ENCODE assay signal across 21 cellular contexts in genomic region chr7:83148776-83149175, GRCh38. TPM values are rescaled to one million over a fixed set of nuclear protein-coding genes. Genes with fewer than 3 reads are reported as not detected.
DNase-seq lines count a peak whose midpoint lies in the region; ATAC-seq and TF ChIP-seq lines count a peak whose summit lies in the region.
"Had no signal": no experiment of that assay in that cellular context is flagged by ENCODE, and none has a peak within 500 bp of the region (broad histone marks: within the 10 kb centered on the region; RNA-seq: fewer than 3 reads in every experiment).

No MANE protein-coding gene starts in this region.

- H3K36me3 ChIP-seq in HAP-1 (replicated peaks) (0 out of 2 replicates have a peak, but pooled peaks cover 5% of the 10 kb centered on the region), mesodermal cell (ENCODE audit: control insufficient read depth, insufficient read depth, low read length) (no peaks in the 10 kb centered on the region)
- H3K36me3 ChIP-seq: pancreas had no signal

- H3K4me3 Mint-ChIP-seq in chondrocyte (ENCODE audit: unreplicated experiment): no peak overlapping the region
- H3K4me3 Mint-ChIP-seq: central memory CD8-positive, alpha-beta T cell; stimulated activated naive CD8-positive, alpha-beta T cell treated with anti-CD3 and anti-CD28 coated beads, Interleukin-15, Interleukin-2, amounts not matched to agents 100 ng/mL and 50 ng/mL, for 24 hours had no signal

- H3K9me3 ChIP-seq in HAP-1 (no peaks in the 10 kb centered on the region), mesodermal cell (ENCODE audit: control insufficient read depth, low read length) (no peaks in the 10 kb centered on the region)
- H3K9me3 ChIP-seq: BE2C, pancreas had no signal

- ATAC-seq in HG02571 (IDR thresholded peaks at IDR 0.05; ENCODE audit: unreplicated experiment): no peak
- ATAC-seq in GM18870 (IDR thresholded peaks at IDR 0.05; ENCODE audit: unreplicated experiment): no peak
- ATAC-seq: Panc1, pancreas had no signal

- TF ChIP-seq CTCF in chondrocyte (IDR thresholded peaks at IDR 0.05): no peak

- DNase-seq in HAP-1 (ENCODE audit: low spot score in 2 of 2) (peak; percentile 36 to 78), NOMO-1 treated with dmso at 0.1 percent for 144 hours (lab: John Stamatoyannopoulos, UW; ENCODE audit: unreplicated experiment) (peak; percentile 27), chondrocyte (ENCODE audit: low spot score) (no peak), occipital lobe (lab: John Stamatoyannopoulos, UW) (no peak)
- no peak for DNase-seq in stimulated activated naive CD4-positive, alpha-beta T cell (lab: John Stamatoyannopoulos, UW)
- DNase-seq: activated CD4-positive, CD25-positive, alpha-beta regulatory T cell treated with anti-CD3 and anti-CD28 coated beads, Interleukin-2, amount 50 U/mL, for 72 hours; activated CD8-positive, alpha-beta memory T cell treated with anti-CD3 and anti-CD28 coated beads, Interleukin-2, amount 50 U/mL, for 4 hours; activated naive CD4-positive, alpha-beta T cell treated with anti-CD3 and anti-CD28 coated beads, Interleukin-2, amount 50 U/mL, for 16 hours; BE2C; DMS153; head of caudate nucleus; islet precursor cell; pancreas had no signal

- no peaks in the 10 kb centered on the region for H3K36me3 Mint-ChIP-seq in chondrocyte (ENCODE audit: low read depth)

- H3K4me3 ChIP-seq in HAP-1 (no peak overlapping the region), mesodermal cell (ENCODE audit: extremely low read depth, insufficient read depth, low read length, poor library complexity, severe bottlenecking) (no peak overlapping the region)
- H3K4me3 ChIP-seq: pancreas, skin epidermis had no signal

- H3K27me3 Mint-ChIP-seq in chondrocyte (ENCODE audit: low read depth): no peaks in the 10 kb centered on the region
- H3K27me3 Mint-ChIP-seq: central memory CD8-positive, alpha-beta T cell; stimulated activated naive CD8-positive, alpha-beta T cell treated with anti-CD3 and anti-CD28 coated beads, Interleukin-15, Interleukin-2, amounts not matched to agents 100 ng/mL and 50 ng/mL, for 24 hours had no signal

- in situ Hi-C loops in HAP-1 (cut with MboI; ENCODE audit: low sequenced_read_pairs): no loop called here

- peaks cover 3% of the 10 kb centered on the region for H3K9me3 Mint-ChIP-seq in chondrocyte (ENCODE audit: low read depth)

- H3K27me3 ChIP-seq in HAP-1 (ENCODE audit: low read depth): no peaks in the 10 kb centered on the region
- H3K27me3 ChIP-seq: BE2C, pancreas had no signal

- WGBS in mesodermal cell (ENCODE audit: insufficient coverage in 2 of 2), 2 experiments: 67% methylated on average over 1 of the region's 1 CpG; no CpG with 5 or more reads in 1 of the 2 experiments

- H3K27ac ChIP-seq in mesodermal cell (ENCODE audit: low read depth, low read length, severe bottlenecking): peak overlapping the region; percentile 73
- H3K27ac ChIP-seq: pancreas, skin epidermis had no signal

- peaks cover 49% of the 10 kb centered on the region for H3K4me1 ChIP-seq in HAP-1
- peaks cover 36% of the 10 kb centered on the region for H3K4me1 ChIP-seq in mesodermal cell (ENCODE audit: control insufficient read depth, insufficient read depth, low read length, poor library complexity, severe bottlenecking)
- H3K4me1 ChIP-seq: BE2C, pancreas had no signal

- peak overlapping the region; percentile 10 for H3K27ac Mint-ChIP-seq in chondrocyte (ENCODE audit: unreplicated experiment)
- H3K27ac Mint-ChIP-seq: stimulated activated naive CD8-positive, alpha-beta T cell treated with anti-CD3 and anti-CD28 coated beads, Interleukin-15, Interleukin-2, amounts not matched to agents 100 ng/mL and 50 ng/mL, for 24 hours had no signal

- H3K4me1 Mint-ChIP-seq in chondrocyte (ENCODE audit: low read depth): peaks cover 12% of the 10 kb centered on the region
- H3K4me1 Mint-ChIP-seq: central memory CD8-positive, alpha-beta T cell had no signal

RNA-seq across cellular contexts. Expression of gene PCLO, which starts 13.9 kb away (rescaled TPM):
- total RNA-seq in chondrocyte (1.3 to 2.2 TPM (median 1.5 TPM) in 3 replicates), occipital lobe (48.5 TPM)
- polyA plus RNA-seq in mesodermal cell (2013, experiment 1 of 2): 2.3 TPM
- 4.1 TPM for polyA plus RNA-seq in mesodermal cell (2013, experiment 2 of 2)
- total RNA-seq: T-helper 1 cell treated with Interleukin-12 subunit alpha and Interleukin-12 subunit beta and Interleukin-4 antibody, amounts not matched to agents 30 ng/mL and 1 ng/mL, for 36 hours had no signal

Comparison
In these comparisons a context has a peak if more than half of its experiments do, and no peak if none do; other contexts are left out.
1. DNase-seq: peak in HAP-1 (2 of 2) and NOMO-1 treated with dmso at 0.1 percent for 144 hours (single experiment); none in chondrocyte (single experiment), stimulated activated naive CD4-positive, alpha-beta T cell (0 of 6) and occipital lobe (single experiment).
2. RNA of gene PCLO, which starts 13.9 kb away (total RNA-seq): 48.5 TPM in occipital lobe (single experiment); 1.3 to 2.2 TPM in chondrocyte; every median in the first group is over 10 times any median in the second.